ENCODE assay signal across 28 cellular contexts in the genomic region with DNA sequence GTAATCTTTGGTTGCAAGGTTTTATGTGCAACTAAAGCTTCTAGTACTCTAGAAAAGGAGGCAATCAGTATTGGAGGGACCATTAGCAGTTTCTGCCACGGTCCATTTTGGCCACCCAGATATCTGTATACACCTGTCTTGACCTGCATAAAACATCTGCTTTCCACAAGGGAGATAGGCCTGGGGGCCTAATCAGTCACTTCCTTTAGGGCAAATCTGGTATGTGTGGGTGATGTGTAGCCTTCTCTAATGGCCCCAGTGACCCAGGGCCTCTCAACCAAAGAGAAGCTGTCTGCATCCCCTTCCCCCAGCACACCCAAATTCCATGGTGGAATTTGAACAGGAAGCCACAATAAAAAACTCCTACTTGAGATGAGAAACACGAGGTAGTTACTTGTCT. TPM values are rescaled to one million over a fixed set of nuclear protein-coding genes. Genes with fewer than 3 reads are reported as not detected.
DNase-seq lines count a peak whose midpoint lies in the region; ATAC-seq and TF ChIP-seq lines count a peak whose summit lies in the region.
"Had no signal": no experiment of that assay in that cellular context is flagged by ENCODE, and none has a peak within 500 bp of the region (broad histone marks: within the 10 kb centered on the region; RNA-seq: fewer than 3 reads in every experiment).

No MANE protein-coding gene starts in this region.

- H3K27ac ChIP-seq in CD4-positive, alpha-beta memory T cell (ENCODE audit: low read depth, low read length): no peak overlapping the region
- no peak overlapping the region for H3K27ac ChIP-seq in uterus
- H3K27ac ChIP-seq: 22Rv1, colonic mucosa, SJSA1, vagina had no signal

- no peak for TF ChIP-seq POLR2A in uterus (IDR thresholded peaks at IDR 0.05)

- peaks cover 5% of the 10 kb centered on the region for H3K36me3 ChIP-seq in CD4-positive, alpha-beta memory T cell (ENCODE audit: insufficient read depth, low read length)
- no peaks in the 10 kb centered on the region for H3K36me3 ChIP-seq in uterus
- H3K36me3 ChIP-seq: colonic mucosa, HAP-1 had no signal

- peaks cover 34% of the 10 kb centered on the region for H3K36me3 Mint-ChIP-seq in T-helper 1 cell treated with Interleukin-12 subunit alpha and Interleukin-12 subunit beta and Interleukin-4 antibody, amounts not matched to agents 30 μg/mL and 1 μg/mL, for 36 hours (ENCODE audit: low read depth)
- H3K36me3 Mint-ChIP-seq in CD4-positive, alpha-beta memory T cell: peaks cover 14 to 28% of the 10 kb centered on the region in 2 donors
- peaks cover 41% of the 10 kb centered on the region for H3K36me3 Mint-ChIP-seq in activated T-helper 1 cell treated with anti-CD3 and anti-CD28 coated beads, Interleukin-12 subunit alpha, Interleukin-12 subunit beta, Interleukin-2, Interleukin-4 antibody, amounts not matched to agents 30 ng/mL and 10 ng/mL and 1 ng/mL, durations not matched to agents 14 hours and 24 hours and 36 hours (ENCODE audit: low read depth)
- no peaks in the 10 kb centered on the region for H3K36me3 Mint-ChIP-seq in natural killer cell

- H3K4me3 Mint-ChIP-seq in T-helper 1 cell treated with Interleukin-12 subunit alpha and Interleukin-12 subunit beta and Interleukin-4 antibody, amounts not matched to agents 30 μg/mL and 1 μg/mL, for 36 hours: no peak overlapping the region
- H3K4me3 Mint-ChIP-seq in CD4-positive, alpha-beta memory T cell: peak overlapping the region in 3 of 8 donors; percentile 31 to 51 (median 46)
- peak overlapping the region; percentile 49 for H3K4me3 Mint-ChIP-seq in activated T-helper 1 cell treated with anti-CD3 and anti-CD28 coated beads, Interleukin-12 subunit alpha, Interleukin-12 subunit beta, Interleukin-2, Interleukin-4 antibody, amounts not matched to agents 30 ng/mL and 10 ng/mL and 1 ng/mL, durations not matched to agents 14 hours and 24 hours and 36 hours
- peak overlapping the region; percentile 53 for H3K4me3 Mint-ChIP-seq in natural killer cell
- H3K4me3 Mint-ChIP-seq: activated naive CD8-positive, alpha-beta T cell; CD4-positive, CD25-positive, alpha-beta regulatory T cell; stimulated activated naive CD8-positive, alpha-beta T cell treated with anti-CD3 and anti-CD28 coated beads, Interleukin-15, Interleukin-2, amounts not matched to agents 100 ng/mL and 50 ng/mL, for 24 hours had no signal

- peak overlapping the region; percentile 80 for H3K27ac Mint-ChIP-seq in T-helper 1 cell treated with Interleukin-12 subunit alpha and Interleukin-12 subunit beta and Interleukin-4 antibody, amounts not matched to agents 30 μg/mL and 1 μg/mL, for 36 hours
- peak overlapping the region; percentile 15 to 87 (median 53) for H3K27ac Mint-ChIP-seq in CD4-positive, alpha-beta memory T cell
- H3K27ac Mint-ChIP-seq in activated T-helper 1 cell treated with anti-CD3 and anti-CD28 coated beads, Interleukin-12 subunit alpha, Interleukin-12 subunit beta, Interleukin-2, Interleukin-4 antibody, amounts not matched to agents 30 ng/mL and 10 ng/mL and 1 ng/mL, durations not matched to agents 14 hours and 24 hours and 36 hours: peak overlapping the region; percentile 63
- H3K27ac Mint-ChIP-seq in natural killer cell: peak overlapping the region; percentile 82 to 96
- H3K27ac Mint-ChIP-seq: activated naive CD8-positive, alpha-beta T cell; activated T-helper 2 cell treated with anti-CD3 and anti-CD28 coated beads, Interferon-gamma antibody, Interleukin-2, Interleukin-4, amounts not matched to agents 10 μg/mL and 5 μg/mL and 100 μg/mL, durations not matched to agents 14 hours and 24 hours and 36 hours; stimulated activated naive CD8-positive, alpha-beta T cell treated with anti-CD3 and anti-CD28 coated beads, Interleukin-15, Interleukin-2, amounts not matched to agents 100 ng/mL and 50 ng/mL, for 24 hours had no signal

- H3K4me1 Mint-ChIP-seq in T-helper 1 cell treated with Interleukin-12 subunit alpha and Interleukin-12 subunit beta and Interleukin-4 antibody, amounts not matched to agents 30 μg/mL and 1 μg/mL, for 36 hours (ENCODE audit: low read depth): peaks cover 40% of the 10 kb centered on the region
- peaks cover 28 to 54% (median 37%) of the 10 kb centered on the region in 4 donors for H3K4me1 Mint-ChIP-seq in CD4-positive, alpha-beta memory T cell
- H3K4me1 Mint-ChIP-seq in activated T-helper 1 cell treated with anti-CD3 and anti-CD28 coated beads, Interleukin-12 subunit alpha, Interleukin-12 subunit beta, Interleukin-2, Interleukin-4 antibody, amounts not matched to agents 30 ng/mL and 10 ng/mL and 1 ng/mL, durations not matched to agents 14 hours and 24 hours and 36 hours (ENCODE audit: low read depth): peaks cover 52% of the 10 kb centered on the region
- H3K4me1 Mint-ChIP-seq in natural killer cell: peaks cover 65 to 70% of the 10 kb centered on the region in 2 donors

- no peaks in the 10 kb centered on the region for H3K9me3 ChIP-seq in CD4-positive, alpha-beta memory T cell (ENCODE audit: control insufficient read depth in 1 of 2, low read length in 2 of 2)
- H3K9me3 ChIP-seq in uterus: no peaks in the 10 kb centered on the region
- H3K9me3 ChIP-seq: colonic mucosa, HAP-1, SJSA1, vagina had no signal

- H3K4me3 ChIP-seq in CD4-positive, alpha-beta memory T cell (ENCODE audit: low read length in 2 of 2): no peak overlapping the region
- H3K4me3 ChIP-seq in uterus: no peak overlapping the region
- H3K4me3 ChIP-seq: colonic mucosa, HAP-1, SJSA1, vagina had no signal

- POLR2A ChIA-PET in CD4-positive, alpha-beta memory T cell (lab: Charles Lee; ENCODE audit: partially characterized antibody): interaction anchor here (0.7 to 1.5 kb wide), 2 partner anchors 10 to 11 kb away, joined by 3 to 4 read pairs; no protein-coding TSS in a partner anchor

- ATAC-seq in natural killer cell (no peak), GM19351 (IDR thresholded peaks at IDR 0.05; ENCODE audit: unreplicated experiment) (no peak)
- ATAC-seq: esophagus mucosa, left cardiac atrium had no signal

- no peaks in the 10 kb centered on the region for H3K9me3 Mint-ChIP-seq in T-helper 1 cell treated with Interleukin-12 subunit alpha and Interleukin-12 subunit beta and Interleukin-4 antibody, amounts not matched to agents 30 μg/mL and 1 μg/mL, for 36 hours
- no peaks in the 10 kb centered on the region for H3K9me3 Mint-ChIP-seq in CD4-positive, alpha-beta memory T cell
- H3K9me3 Mint-ChIP-seq in activated T-helper 1 cell treated with anti-CD3 and anti-CD28 coated beads, Interleukin-12 subunit alpha, Interleukin-12 subunit beta, Interleukin-2, Interleukin-4 antibody, amounts not matched to agents 30 ng/mL and 10 ng/mL and 1 ng/mL, durations not matched to agents 14 hours and 24 hours and 36 hours: no peaks in the 10 kb centered on the region
- H3K9me3 Mint-ChIP-seq in natural killer cell: no peaks in the 10 kb centered on the region
- H3K9me3 Mint-ChIP-seq: activated T-helper 2 cell treated with anti-CD3 and anti-CD28 coated beads, Interferon-gamma antibody, Interleukin-2, Interleukin-4, amounts not matched to agents 10 μg/mL and 5 μg/mL and 100 μg/mL, durations not matched to agents 14 hours and 24 hours and 36 hours; CD4-positive, CD25-positive, alpha-beta regulatory T cell; stimulated activated naive CD8-positive, alpha-beta T cell treated with anti-CD3 and anti-CD28 coated beads, Interleukin-15, Interleukin-2, amounts not matched to agents 100 ng/mL and 50 ng/mL, for 24 hours had no signal

- H3K27me3 Mint-ChIP-seq in T-helper 1 cell treated with Interleukin-12 subunit alpha and Interleukin-12 subunit beta and Interleukin-4 antibody, amounts not matched to agents 30 μg/mL and 1 μg/mL, for 36 hours (ENCODE audit: low read depth): no peaks in the 10 kb centered on the region
- no peaks in the 10 kb centered on the region for H3K27me3 Mint-ChIP-seq in CD4-positive, alpha-beta memory T cell
- H3K27me3 Mint-ChIP-seq in activated T-helper 1 cell treated with anti-CD3 and anti-CD28 coated beads, Interleukin-12 subunit alpha, Interleukin-12 subunit beta, Interleukin-2, Interleukin-4 antibody, amounts not matched to agents 30 ng/mL and 10 ng/mL and 1 ng/mL, durations not matched to agents 14 hours and 24 hours and 36 hours (ENCODE audit: insufficient read depth): no peaks in the 10 kb centered on the region
- no peaks in the 10 kb centered on the region for H3K27me3 Mint-ChIP-seq in natural killer cell (ENCODE audit: low read depth in 2 of 2)
- H3K27me3 Mint-ChIP-seq: activated naive CD8-positive, alpha-beta T cell; CD4-positive, CD25-positive, alpha-beta regulatory T cell; stimulated activated naive CD8-positive, alpha-beta T cell treated with anti-CD3 and anti-CD28 coated beads, Interleukin-15, Interleukin-2, amounts not matched to agents 100 ng/mL and 50 ng/mL, for 24 hours had no signal

- H3K4me1 ChIP-seq in CD4-positive, alpha-beta memory T cell (ENCODE audit: insufficient read depth, low read length): peaks cover 38% of the 10 kb centered on the region
- H3K4me1 ChIP-seq in uterus: no peaks in the 10 kb centered on the region
- H3K4me1 ChIP-seq: HAP-1 had no signal

- H3K27me3 ChIP-seq in CD4-positive, alpha-beta memory T cell (ENCODE audit: insufficient read depth, low read length): no peaks in the 10 kb centered on the region
- no peaks in the 10 kb centered on the region for H3K27me3 ChIP-seq in uterus
- H3K27me3 ChIP-seq: colonic mucosa, SJSA1, vagina had no signal

- TF ChIP-seq CTCF in natural killer cell (IDR thresholded peaks at IDR 0.05) (no peak), uterus (IDR thresholded peaks at IDR 0.05) (no peak), GM20000 (IDR thresholded peaks at IDR 0.05; ENCODE audit: extremely low read depth, missing control alignments) (no peak)

- intact Hi-C loops in CD4-positive, alpha-beta memory T cell (cut with micrococcal nuclease): no loop called here
- intact Hi-C loops in activated T-helper 1 cell treated with anti-CD3 and anti-CD28 coated beads, Interleukin-12 subunit alpha, Interleukin-12 subunit beta, Interleukin-2, Interleukin-4 antibody, amounts not matched to agents 30 ng/mL and 10 ng/mL and 1 ng/mL, durations not matched to agents 14 hours and 24 hours and 36 hours (cut with micrococcal nuclease): no loop called here
- intact Hi-C loops in natural killer cell (cut with micrococcal nuclease) (no loop called here), uterus (cut with DNase I; ENCODE audit: low total_unique reads) (no loop called here)

- CTCF ChIA-PET in CD4-positive, alpha-beta memory T cell (lab: Charles Lee; ENCODE audit: partially characterized antibody): interaction anchor here (1.0 to 2.9 kb wide), 2 partner anchors 11 to 19 kb away, joined by 4 to 14 read pairs; a partner anchor contains a TSS

- DNase-seq in T-helper 1 cell (no peak), natural killer cell (no peak), uterus (no peak), GM20000 (ENCODE audit: low spot score) (no peak)
- no peak for DNase-seq in CD4-positive, alpha-beta memory T cell
- no peak for DNase-seq in activated T-helper 1 cell treated with anti-CD3 and anti-CD28 coated beads, Interleukin-12 subunit alpha, Interleukin-12 subunit beta, Interleukin-2, Interleukin-4 antibody, amounts not matched to agents 30 ng/mL and 10 ng/mL and 1 ng/mL, durations not matched to agents 14 hours and 24 hours and 36 hours (ENCODE audit: low spot score)
- DNase-seq: activated CD4-positive, alpha-beta T cell treated with anti-CD3 and anti-CD28 coated beads for 1 hour; anterior cingulate cortex; CD4-positive, CD25-positive, alpha-beta regulatory T cell; colonic mucosa; DMS53; effector memory CD4-positive, alpha-beta T cell; foreskin fibroblast; KBM-7; left cardiac atrium; MM.1S; NCI-H2029; NCI-H526 treated with DMSO at 0.1 percent for 48 hours had no signal

RNA-seq across cellular contexts. Expression of a gene that starts 19.5 kb away (rescaled TPM):
- 1 to 10 TPM; 4.8 to 5.3 TPM for total RNA-seq in CD4-positive, alpha-beta memory T cell
- polyA plus RNA-seq in CD4-positive, alpha-beta memory T cell: 1 to 10 TPM; 4.4 to 5.8 TPM
- total RNA-seq in activated T-helper 1 cell treated with anti-CD3 and anti-CD28 coated beads, Interleukin-12 subunit alpha, Interleukin-12 subunit beta, Interleukin-2, Interleukin-4 antibody, amounts not matched to agents 30 ng/mL and 10 ng/mL and 1 ng/mL, durations not matched to agents 14 hours and 24 hours and 36 hours: 8.1 and 8.6 TPM in 2 replicates
- total RNA-seq in natural killer cell (10 to 100 TPM; 10.4 to 28.2 (median 10.9) TPM), uterus (1 to 10 TPM in 3 of 4 donors, under 1 TPM in 1; 0.29 to 8.7 (median 3.7) TPM)

RNA-seq across cellular contexts. Expression of a gene that starts 42.7 kb away (rescaled TPM):
- total RNA-seq in CD4-positive, alpha-beta memory T cell: 10 to 100 TPM; 73.7 to 75.9 TPM
- 10 to 100 TPM in 1 of 2 donors, 1 to 10 TPM in 1; 2.0 to 29.9 TPM for polyA plus RNA-seq in CD4-positive, alpha-beta memory T cell
- 59.6 and 65.8 TPM in 2 replicates for total RNA-seq in activated T-helper 1 cell treated with anti-CD3 and anti-CD28 coated beads, Interleukin-12 subunit alpha, Interleukin-12 subunit beta, Interleukin-2, Interleukin-4 antibody, amounts not matched to agents 30 ng/mL and 10 ng/mL and 1 ng/mL, durations not matched to agents 14 hours and 24 hours and 36 hours
- total RNA-seq in natural killer cell: 100 to 1,000 TPM in 2 of 3 donors, 10 to 100 TPM in 1; 94.9 to 113 (median 102) TPM
- 10 to 100 TPM; 14.6 to 73.7 (median 33.3) TPM for total RNA-seq in uterus
